ENCODE assay signal across 25 cellular contexts in the genomic region with DNA sequence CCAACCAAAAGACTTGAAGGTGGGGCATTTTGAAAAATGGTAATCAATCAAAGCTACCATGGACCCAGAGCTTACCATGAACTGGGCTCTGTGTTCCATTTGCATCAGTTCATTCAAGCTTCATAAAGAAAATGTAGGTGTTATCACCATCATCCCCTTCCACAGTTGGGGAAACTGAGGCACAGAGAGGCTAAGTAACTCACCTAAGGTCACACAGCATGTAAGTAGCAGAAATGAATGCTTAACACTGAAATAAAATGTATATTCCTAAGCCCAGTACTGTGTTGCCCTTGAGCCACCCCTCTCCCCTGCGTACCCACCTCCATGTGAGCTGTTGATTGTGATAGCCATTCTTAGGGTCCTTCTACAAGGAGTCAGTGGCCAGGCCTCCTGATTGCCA.
DNase-seq lines count a peak whose midpoint lies in the region; FAIRE-seq and TF ChIP-seq lines count a peak whose summit lies in the region.
"Had no signal": no experiment of that assay in that cellular context is flagged by ENCODE, and none has a peak within 500 bp of the region (broad histone marks: within the 10 kb centered on the region; RNA-seq: fewer than 3 reads in every experiment).

No MANE protein-coding gene starts in this region.

- H3K36me3 ChIP-seq in HEK293 (ENCODE audit: control insufficient read depth in 2 of 2, insufficient read depth in 1 of 2, low read length in 2 of 2): no peaks in the 10 kb centered on the region
- H3K36me3 ChIP-seq in ascending aorta: no peaks in the 10 kb centered on the region
- 0 out of 8 replicates have a peak, but pooled peaks cover 0 to 3% (median 0%) of the 10 kb centered on the region in 4 experiments for H3K36me3 ChIP-seq in H1 (ENCODE audit: control insufficient read depth in 2 of 4, insufficient read depth in 4 of 4, low read length in 3 of 4)
- H3K36me3 ChIP-seq: BE2C, BLaER1 had no signal

- FAIRE-seq in H1 (lab: Jason Lieb, UNC): no peak
- FAIRE-seq: A204.1, GM12878, GM12892, GM18507 had no signal

- H3K23ac ChIP-seq in H1 (ENCODE audit: insufficient read length): no peak overlapping the region

- H3K9me3 ChIP-seq in HEK293 (ENCODE audit: control insufficient read depth, insufficient read depth, low read depth, low read length) (no peaks in the 10 kb centered on the region), ascending aorta (no peaks in the 10 kb centered on the region), H1 (ENCODE audit: insufficient read depth in 2 of 2, low read depth in 1 of 2, low read length in 1 of 2) (no peaks in the 10 kb centered on the region)
- H3K9me3 ChIP-seq: BE2C, BLaER1 had no signal

- no peak overlapping the region for H3K27ac ChIP-seq in HEK293 (ENCODE audit: extremely low read depth, low read depth, low read length)
- H3K27ac ChIP-seq in ascending aorta: peak overlapping the region; percentile 81 to 87
- no peak overlapping the region for H3K27ac ChIP-seq in H1 (ENCODE audit: low read depth, low read length)
- H3K27ac ChIP-seq: BLaER1 had no signal

- H3K79me1 ChIP-seq in H1 (ENCODE audit: low read depth, low read length): peaks cover 3% of the 10 kb centered on the region; the same call in 1 of the 2 replicates

- H2BK5ac ChIP-seq in H1 (ENCODE audit: low read depth, low read length): no peak overlapping the region

- no peak overlapping the region for H2BK15ac ChIP-seq in H1 (ENCODE audit: low read length)

- H3K4ac ChIP-seq in H1 (replicated peaks; ENCODE audit: insufficient read length, low read depth, low read length): no peak overlapping the region

- H4K8ac ChIP-seq in H1 (ENCODE audit: extremely low read depth, insufficient read depth, low read length): no peak overlapping the region

- 85% methylated on average over 1 of the region's 1 CpG; no CpG with 5 or more reads in 1 of the 2 experiments for WGBS in H1 (ENCODE audit: extremely low coverage in 1 of 2, insufficient coverage in 1 of 2, insufficient read length in 1 of 2, insufficient replicate concordance in 2 of 2, low coverage in 1 of 2, low lambda C conversion rate in 2 of 2, missing lambda C conversion rate in 1 of 2), 2 experiments

- H4K20me1 ChIP-seq in H1 (replicated peaks in 1 of 2; ENCODE audit: control insufficient read depth in 1 of 2, insufficient read depth in 2 of 2, low read length in 2 of 2): no peaks in the 10 kb centered on the region
- H4K20me1 ChIP-seq: BLaER1 had no signal

- H3K14ac ChIP-seq in H1 (ENCODE audit: insufficient read length): no peak overlapping the region

- no peaks in the 10 kb centered on the region for H3K79me2 ChIP-seq in H1 (ENCODE audit: control insufficient read depth in 1 of 2, insufficient read depth in 2 of 2, low read length in 2 of 2)

- no peak overlapping the region for H2AFZ ChIP-seq in H1 (ENCODE audit: low read length)

- no peak overlapping the region for H2BK20ac ChIP-seq in H1 (ENCODE audit: low read length)

- H4K5ac ChIP-seq in H1 (ENCODE audit: insufficient read length, low read depth, low read length): no peak overlapping the region

- POLR2A ChIA-PET in HEK293 (lab: Yijun Ruan, JAX) (no interaction called here), H1 (lab: Charles Lee; ENCODE audit: partially characterized antibody) (no interaction called here)

- no peak overlapping the region for H4K91ac ChIP-seq in H1 (replicated peaks; ENCODE audit: insufficient read length, low read length)

- H3K4me3 ChIP-seq in HEK293 (ENCODE audit: low read depth, low read length) (no peak overlapping the region), ascending aorta (no peak overlapping the region), H1 (ENCODE audit: extremely low read depth in 1 of 4, insufficient read depth in 2 of 4, low read depth in 3 of 4, low read length in 4 of 4) (no peak overlapping the region)
- H3K4me3 ChIP-seq: BLaER1, GM12878 had no signal

- no peaks in the 10 kb centered on the region for H3K23me2 ChIP-seq in H1 (ENCODE audit: low read depth, low read length)

- TF ChIP-seq CTCF in HEK293 (tag by site-specific recombination; IDR thresholded peaks at IDR 0.05) (no peak), ascending aorta (IDR thresholded peaks at IDR 0.05) (no peak), H1 (IDR thresholded peaks at IDR 0.05; ENCODE audit: control extremely low read depth in 1 of 3, insufficient read depth in 1 of 3, low read depth in 1 of 3, low read length in 3 of 3) (no peak)

- no peak for TF ChIP-seq EP300 in H1 (IDR thresholded peaks at IDR 0.05; ENCODE audit: borderline replicate concordance in 1 of 2, low read depth in 2 of 2, low read length in 2 of 2)

- H2AK5ac ChIP-seq in H1 (ENCODE audit: low read depth, low read length): no peak overlapping the region

- intact Hi-C loops in ascending aorta (cut with DNase I): loop anchor here (5.0 to 10.0 kb wide), 3 partner anchors 45 to 1833 kb away; no protein-coding TSS in a partner anchor

- TF ChIP-seq RAD21 in H1 (IDR thresholded peaks at IDR 0.05 in 1 of 2, conservative IDR thresholded peaks at IDR 0.05 in 1 of 2; ENCODE audit: low read depth in 2 of 2, low read length in 2 of 2): no peak

- no peak overlapping the region for H2BK12ac ChIP-seq in H1 (ENCODE audit: low read depth, low read length)

- no peak overlapping the region for H3K9ac ChIP-seq in H1 (replicated peaks in 1 of 4; ENCODE audit: extremely low read depth in 1 of 4, low read depth in 3 of 4, low read length in 3 of 4)
- H3K9ac ChIP-seq: BLaER1 had no signal

- H3K4me1 ChIP-seq in HEK293 (ENCODE audit: control insufficient read depth, insufficient read depth, low read length) (peaks cover 5% of the 10 kb centered on the region; the same call in 1 of the 2 replicates), ascending aorta (peaks cover 0 to 13% of the 10 kb centered on the region in 2 donors), H1 (replicated peaks in 1 of 4; ENCODE audit: control insufficient read depth in 3 of 4, insufficient read depth in 4 of 4, low read length in 3 of 4) (peaks cover 0 to 3% (median 2%) of the 10 kb centered on the region in 4 experiments; a peak in 4 of 7 replicates)
- H3K4me1 ChIP-seq: BE2C had no signal

- TF ChIP-seq POLR2A in H1 (IDR thresholded peaks at IDR 0.05; ENCODE audit: control extremely low read depth in 1 of 2, low read depth in 2 of 2, low read length in 2 of 2): no peak

- H3K27me3 ChIP-seq in ascending aorta (no peaks in the 10 kb centered on the region), H1 (replicated peaks in 1 of 4; ENCODE audit: control insufficient read depth in 3 of 4, extremely low read depth in 1 of 4, insufficient read depth in 3 of 4, low read length in 3 of 4) (no peaks in the 10 kb centered on the region)
- H3K27me3 ChIP-seq: BE2C, BLaER1 had no signal

- no peak overlapping the region for H3K4me2 ChIP-seq in H1 (ENCODE audit: insufficient read depth in 1 of 2, low read depth in 2 of 2, low read length in 2 of 2)
- H3K4me2 ChIP-seq: BLaER1 had no signal

- H3K56ac ChIP-seq in H1 (replicated peaks; ENCODE audit: insufficient read length, low read depth, low read length): no peak overlapping the region

- DNase-seq in ascending aorta (ENCODE audit: low spot score in 2 of 2) (no peak), H1 (ENCODE audit: low read depth in 1 of 2, low spot score in 2 of 2) (no peak), T-helper 1 cell (no peak), NCI-H2227 (lab: John Stamatoyannopoulos, UW; ENCODE audit: unreplicated experiment) (no peak)
- DNase-seq: 8988T; ACHN; BE2C; C1 segment of cervical spinal cord; CD4-positive, alpha-beta memory T cell; CD4-positive, CD25-positive, alpha-beta regulatory T cell; CD8-positive, alpha-beta memory T cell; COR-L47; DMS 273 treated with DMSO at 0.1 percent for 48 hours; DMS153; DMS53; DMS79; DND-41; EL; GDM1 had no signal

- CTCF ChIA-PET in HEK293 (lab: Yijun Ruan, JAX): no interaction called here
- CTCF ChIA-PET in H1 (lab: Charles Lee; ENCODE audit: partially characterized antibody): interaction anchor here (0.6 to 1.3 kb wide), 4 partner anchors 20 to 198 kb away, joined by 3 read pairs; no protein-coding TSS in a partner anchor

- no peak overlapping the region for H2BK120ac ChIP-seq in H1 (replicated peaks; ENCODE audit: low read depth, low read length)

- H3K18ac ChIP-seq in H1 (ENCODE audit: extremely low read depth, low read length): no peak overlapping the region

TF ChIP-seq in HEK293, 187 proteins besides CTCF, POLR2A, EP300 and RAD21:
- TF ChIP-seq KLF9 (tag by site-specific recombination; IDR thresholded peaks at IDR 0.05; ENCODE audit: low read depth): no peak
- TF ChIP-seq ZNF629 (tag by site-specific recombination; IDR thresholded peaks at IDR 0.05): no peak
- TF ChIP-seq ZNF768 (tag by site-specific recombination; IDR thresholded peaks at IDR 0.05): 0 out of 2 replicates have a peak, but pooled peaks have one; percentile 44

TF ChIP-seq in H1, 55 proteins besides CTCF, POLR2A, EP300 and RAD21:
- TF ChIP-seq NANOG (IDR thresholded peaks at IDR 0.05; ENCODE audit: insufficient read depth, low read depth, low read length, poor library complexity, severe bottlenecking) (no peak), KDM1A (IDR thresholded peaks at IDR 0.05; ENCODE audit: borderline replicate concordance, low read length) (0 out of 2 replicates have a peak, but pooled peaks have one; percentile 18)

Comparison
In these comparisons a context has a peak if more than half of its experiments do, and no peak if none do; other contexts are left out.
1. H3K27ac ChIP-seq: peak in ascending aorta (2 of 2); none in HEK293 (single experiment) and H1 (single experiment).